Comparison of ENCODE assay signal across 8 cellular contexts in genomic region chr3:179322481-179323196, GRCh38. TPM values are rescaled to one million over a fixed set of nuclear protein-coding genes. Genes with fewer than 3 reads are reported as not detected.
DNase-seq lines count a peak whose midpoint lies in the region; ATAC-seq and TF ChIP-seq lines count a peak whose summit lies in the region.

ZNF639 (plus strand) TSS chr3:179323031; CDS start chr3:179328294, 5,263 bp downstream.

- peaks cover 4% of the 10 kb centered on the region; the same call in 1 of the 2 replicates for H3K36me3 ChIP-seq in SU-DHL-6 (ENCODE audit: low read length)
- H3K36me3 ChIP-seq in cardiac muscle cell: peaks cover 11% of the 10 kb centered on the region

- ATAC-seq in HG02588 (IDR thresholded peaks at IDR 0.05; ENCODE audit: unreplicated experiment): peak; percentile 72
- ATAC-seq in activated naive CD8-positive, alpha-beta T cell treated with anti-CD3 and anti-CD28 coated beads, Interleukin-2, amount 10 ng/mL, durations not matched to agents 7 days and 5 days (ENCODE audit: low read depth): peak; percentile 87

- no peaks in the 10 kb centered on the region for H3K27me3 ChIP-seq in SU-DHL-6 (ENCODE audit: low read length)
- no peaks in the 10 kb centered on the region for H3K27me3 ChIP-seq in cardiac muscle cell

- H3K4me1 Mint-ChIP-seq in activated naive CD8-positive, alpha-beta T cell treated with anti-CD3 and anti-CD28 coated beads, Interleukin-2, amount 10 ng/mL, durations not matched to agents 7 days and 5 days: peaks cover 22% of the 10 kb centered on the region
- H3K4me1 Mint-ChIP-seq in type B pancreatic cell (ENCODE audit: unreplicated experiment): peaks cover 13% of the 10 kb centered on the region

- peak within 1 kb of the TSS; percentile 90 for H3K4me3 Mint-ChIP-seq in activated naive CD8-positive, alpha-beta T cell treated with anti-CD3 and anti-CD28 coated beads, Interleukin-2, amount 10 ng/mL, durations not matched to agents 7 days and 5 days
- H3K4me3 Mint-ChIP-seq in type B pancreatic cell: peak within 1 kb of the TSS; percentile 96

- POLR2A ChIA-PET in activated naive CD8-positive, alpha-beta T cell treated with anti-CD3 and anti-CD28 coated beads, Interleukin-2, amount 10 ng/mL, durations not matched to agents 7 days and 5 days (lab: Charles Lee): interaction anchor here (0.6 to 2.4 kb wide), 9 partner anchors 12 to 282 kb away, joined by 3 to 23 read pairs (median 4); partner anchors contain the start of genes ACTL6A, GNB4, MFN1 and NDUFB5

- peak within 1 kb of the TSS; percentile 95 for H2AFZ ChIP-seq in SU-DHL-6 (ENCODE audit: low read depth, low read length, severe bottlenecking)

- peaks cover 5% of the 10 kb centered on the region for H3F3A ChIP-seq in SU-DHL-6 (ENCODE audit: insufficient read depth)

- H3K9me3 Mint-ChIP-seq in activated naive CD8-positive, alpha-beta T cell treated with anti-CD3 and anti-CD28 coated beads, Interleukin-2, amount 10 ng/mL, durations not matched to agents 7 days and 5 days: no peaks in the 10 kb centered on the region
- no peaks in the 10 kb centered on the region for H3K9me3 Mint-ChIP-seq in type B pancreatic cell

- peaks cover 7% of the 10 kb centered on the region for H3K4me1 ChIP-seq in cardiac muscle cell (ENCODE audit: low read depth)

- peaks cover 7% of the 10 kb centered on the region; the same call in 1 of the 2 replicates for H4K20me1 ChIP-seq in SU-DHL-6 (ENCODE audit: low read depth, low read length)

- peaks cover 5% of the 10 kb centered on the region for H3K36me3 Mint-ChIP-seq in activated naive CD8-positive, alpha-beta T cell treated with anti-CD3 and anti-CD28 coated beads, Interleukin-2, amount 10 ng/mL, durations not matched to agents 7 days and 5 days
- peaks cover 8% of the 10 kb centered on the region for H3K36me3 Mint-ChIP-seq in type B pancreatic cell

- DNase-seq in NCI-H1048 (lab: John Stamatoyannopoulos, UW) (peak; percentile 60), cardiac muscle cell (ENCODE audit: low read depth in 1 of 2, low spot score in 1 of 2) (peak; percentile 94 to 95), posterior cingulate gyrus (peak; percentile 52 to 96 (median 71)), type B pancreatic cell (ENCODE audit: extremely low spot score, unreplicated experiment) (peak; percentile 90)
- DNase-seq in activated naive CD8-positive, alpha-beta T cell treated with anti-CD3 and anti-CD28 coated beads, Interleukin-2, amount 10 ng/mL, durations not matched to agents 7 days and 5 days: peak; percentile 91

- peak within 1 kb of the TSS; percentile 79 for H3K4me3 ChIP-seq in SU-DHL-6 (ENCODE audit: insufficient read depth, low read length, poor library complexity, severe bottlenecking)
- peak within 1 kb of the TSS; percentile 74 for H3K4me3 ChIP-seq in cardiac muscle cell

- H3K4me2 ChIP-seq in SU-DHL-6 (ENCODE audit: low read depth, low read length, poor library complexity, severe bottlenecking): peak within 1 kb of the TSS; percentile 92

- peaks cover 45% of the 10 kb centered on the region for H3K79me2 ChIP-seq in SU-DHL-6 (ENCODE audit: insufficient read depth, low read length)

- H3K9ac ChIP-seq in SU-DHL-6 (ENCODE audit: low read length): peak within 1 kb of the TSS; percentile 91

- H3K27ac ChIP-seq in SU-DHL-6 (ENCODE audit: low read depth, low read length) (peak within 1 kb of the TSS; percentile 75), cardiac muscle cell (peak within 1 kb of the TSS; percentile 95)

- H3K9me3 ChIP-seq in SU-DHL-6 (ENCODE audit: insufficient read depth, low read length): no peaks in the 10 kb centered on the region
- H3K9me3 ChIP-seq in cardiac muscle cell (ENCODE audit: low read depth): no peaks in the 10 kb centered on the region

- no peaks in the 10 kb centered on the region for H3K9me2 ChIP-seq in SU-DHL-6 (replicated peaks; ENCODE audit: insufficient read depth, low read length)

- H3K27me3 Mint-ChIP-seq in activated naive CD8-positive, alpha-beta T cell treated with anti-CD3 and anti-CD28 coated beads, Interleukin-2, amount 10 ng/mL, durations not matched to agents 7 days and 5 days: no peaks in the 10 kb centered on the region
- H3K27me3 Mint-ChIP-seq in type B pancreatic cell: peaks cover 3% of the 10 kb centered on the region

- intact Hi-C loops in posterior cingulate gyrus (cut with DNase I): loop anchor here (1.0 to 2.0 kb wide), 3 partner anchors 24 to 236 kb away; partner anchors contain the start of gene MFN1

- peak; percentile 77 for TF ChIP-seq CTCF in GM12872 (IDR thresholded peaks at IDR 0.05; ENCODE audit: insufficient read depth, low read depth, low read length)
- peak; percentile 80 for TF ChIP-seq CTCF in SU-DHL-6 (IDR thresholded peaks at IDR 0.05; ENCODE audit: insufficient read depth, low read length, poor library complexity, severe bottlenecking)
- peak; percentile 72 for TF ChIP-seq CTCF in cardiac muscle cell (IDR thresholded peaks at IDR 0.05; ENCODE audit: low read depth, low read length)
- TF ChIP-seq CTCF in type B pancreatic cell (conservative IDR thresholded peaks at IDR 0.05): peak; percentile 98

- H3K27ac Mint-ChIP-seq in activated naive CD8-positive, alpha-beta T cell treated with anti-CD3 and anti-CD28 coated beads, Interleukin-2, amount 10 ng/mL, durations not matched to agents 7 days and 5 days: peak within 1 kb of the TSS; percentile 92
- H3K27ac Mint-ChIP-seq in type B pancreatic cell: peak within 1 kb of the TSS; percentile 87

RNA-seq across cellular contexts. Expression of gene ZNF639, which starts in this region (rescaled TPM):
- 10 to 100 TPM; 36.2 to 38.9 TPM for total RNA-seq in activated naive CD8-positive, alpha-beta T cell treated with anti-CD3 and anti-CD28 coated beads, Interleukin-2, amount 10 ng/mL, durations not matched to agents 7 days and 5 days
- total RNA-seq in cardiac muscle cell (41.0 and 42.7 TPM in 2 replicates), type B pancreatic cell (ENCODE audit: low replicate concordance) (24.9 and 33.2 TPM in 2 replicates)
- 39.7 and 42.0 TPM in 2 replicates for polyA plus RNA-seq in cardiac muscle cell

Comparison
In these comparisons a context has a peak if more than half of its experiments do, and no peak if none do; other contexts are left out.
1. Peak in every context shown above with its lines: DNase-seq, ATAC-seq, H3K4me3 ChIP-seq and H3K27ac ChIP-seq.